ENCODE assay signal across 29 cellular contexts in genomic region chr4:174686826-174687225, GRCh38.
A peak's percentile ranks its signal among the peaks of the same experiment; 100 is the strongest.
DNase-seq lines count a peak whose midpoint lies in the region; ATAC-seq, FAIRE-seq and TF ChIP-seq lines count a peak whose summit lies in the region.
"Had no signal": no experiment of that assay in that cellular context is flagged by ENCODE, and none has a peak within 500 bp of the region (broad histone marks: within the 10 kb centered on the region; RNA-seq: fewer than 3 reads in every experiment).

No MANE protein-coding gene starts in this region.

- no peak for FAIRE-seq in K562 (lab: Jason Lieb, UNC)
- FAIRE-seq: A204.1, GM12878, GM12892, GM18507 had no signal

- TF ChIP-seq EP300 in K562 (IDR thresholded peaks at IDR 0.05; ENCODE audit: low read length): no peak

- no peak for TF ChIP-seq CTCF in K562 (IDR thresholded peaks at IDR 0.05 in 2 of 3, conservative IDR thresholded peaks at IDR 0.05 in 1 of 3; ENCODE audit: insufficient read depth in 2 of 3, low read depth in 1 of 3, low read length in 3 of 3)
- no peak for TF ChIP-seq CTCF in choroid plexus epithelial cell (conservative IDR thresholded peaks at IDR 0.05; ENCODE audit: low read depth, low read length)
- TF ChIP-seq CTCF in Peyer's patch (IDR thresholded peaks at IDR 0.05): no peak

- TF ChIP-seq POLR2A in K562 (conservative IDR thresholded peaks at IDR 0.05) (no peak), Peyer's patch (IDR thresholded peaks at IDR 0.05) (no peak)

- H3K4me3 Mint-ChIP-seq in activated CD8-positive, alpha-beta T cell treated with anti-CD3 and anti-CD28 coated beads, Interleukin-2, amount 10 ng/mL, durations not matched to agents 7 days and 5 days: no peak overlapping the region
- H3K4me3 Mint-ChIP-seq: CD14-positive monocyte; CD4-positive, alpha-beta memory T cell; CD4-positive, CD25-positive, alpha-beta regulatory T cell; CD8-positive, alpha-beta memory T cell had no signal

- TF ChIP-seq RAD21 in K562 (CRISPR knock-in tag; conservative IDR thresholded peaks at IDR 0.05 in 1 of 2, IDR thresholded peaks at IDR 0.05 in 1 of 2): no peak

- intact Hi-C loops in K562 (cut with micrococcal nuclease): no loop called here

- no peak overlapping the region for H3K9ac ChIP-seq in K562 (ENCODE audit: insufficient read depth in 1 of 2, low read depth in 2 of 2, low read length in 2 of 2)
- H3K9ac ChIP-seq: BLaER1 had no signal

- peaks cover 11% of the 10 kb centered on the region for H3K9me3 ChIP-seq in K562 (replicated peaks; ENCODE audit: control insufficient read depth, insufficient read depth, low read depth, low read length)
- no peaks in the 10 kb centered on the region for H3K9me3 ChIP-seq in Peyer's patch

- H3K4me1 Mint-ChIP-seq in activated CD8-positive, alpha-beta T cell treated with anti-CD3 and anti-CD28 coated beads, Interleukin-2, amount 10 ng/mL, durations not matched to agents 7 days and 5 days (ENCODE audit: low read depth): no peaks in the 10 kb centered on the region
- H3K4me1 Mint-ChIP-seq: CD14-positive monocyte; CD4-positive, alpha-beta memory T cell; CD4-positive, CD25-positive, alpha-beta regulatory T cell; CD8-positive, alpha-beta memory T cell had no signal

- H3K4me2 ChIP-seq in K562 (ENCODE audit: insufficient read depth, low read length): no peak overlapping the region
- H3K4me2 ChIP-seq: BLaER1 had no signal

- no peaks in the 10 kb centered on the region; the same call in 2 of the 3 replicates for H3K36me3 ChIP-seq in K562 (ENCODE audit: control insufficient read depth, insufficient read depth, low read length)
- no peaks in the 10 kb centered on the region for H3K36me3 ChIP-seq in Peyer's patch
- H3K36me3 ChIP-seq: BE2C, BLaER1 had no signal

- H3K27me3 Mint-ChIP-seq in activated CD8-positive, alpha-beta T cell treated with anti-CD3 and anti-CD28 coated beads, Interleukin-2, amount 10 ng/mL, durations not matched to agents 7 days and 5 days (ENCODE audit: low read depth): no peaks in the 10 kb centered on the region
- H3K27me3 Mint-ChIP-seq: CD4-positive, alpha-beta memory T cell; CD4-positive, CD25-positive, alpha-beta regulatory T cell; CD8-positive, alpha-beta memory T cell had no signal

- POLR2A ChIA-PET in K562 (lab: Yijun Ruan, JAX): interaction anchor here (0.7 kb wide), 1 partner anchor 559 kb away, joined by 3 read pairs; no protein-coding TSS in a partner anchor
- POLR2A ChIA-PET in activated CD8-positive, alpha-beta T cell treated with anti-CD3 and anti-CD28 coated beads, Interleukin-2, amount 10 ng/mL, durations not matched to agents 7 days and 5 days (lab: Charles Lee): no interaction called here

- ATAC-seq in K562 (no peak), HG03280 (IDR thresholded peaks at IDR 0.05; ENCODE audit: unreplicated experiment) (no peak)
- ATAC-seq in activated CD8-positive, alpha-beta T cell treated with anti-CD3 and anti-CD28 coated beads, Interleukin-2, amount 10 ng/mL, durations not matched to agents 7 days and 5 days: no peak
- ATAC-seq: GM12878 had no signal

- CTCF ChIA-PET in K562 (lab: Yijun Ruan, JAX; ENCODE audit: low intra/inter-chr PET ratio): no interaction called here
- CTCF ChIA-PET in activated CD8-positive, alpha-beta T cell treated with anti-CD3 and anti-CD28 coated beads, Interleukin-2, amount 10 ng/mL, durations not matched to agents 7 days and 5 days (lab: Charles Lee): no interaction called here

- H3K27me3 ChIP-seq in K562 (ENCODE audit: control insufficient read depth in 2 of 2, insufficient read depth in 2 of 2, low read length in 2 of 2): no peaks in the 10 kb centered on the region
- H3K27me3 ChIP-seq in Peyer's patch: no peaks in the 10 kb centered on the region
- H3K27me3 ChIP-seq: BLaER1 had no signal

- H3K9me3 Mint-ChIP-seq in activated CD8-positive, alpha-beta T cell treated with anti-CD3 and anti-CD28 coated beads, Interleukin-2, amount 10 ng/mL, durations not matched to agents 7 days and 5 days (ENCODE audit: insufficient read depth): peaks cover 5% of the 10 kb centered on the region

- no peak overlapping the region for H3K4me3 ChIP-seq in K562
- H3K4me3 ChIP-seq in choroid plexus epithelial cell (ENCODE audit: low read depth, low read length): no peak overlapping the region
- H3K4me3 ChIP-seq in Peyer's patch: no peak overlapping the region
- H3K4me3 ChIP-seq: BLaER1, GM12878 had no signal

- H2AFZ ChIP-seq in K562 (ENCODE audit: low read depth, low read length): peak overlapping the region; percentile 85

- H3K9me1 ChIP-seq in K562 (ENCODE audit: control insufficient read depth, insufficient read depth, low read length): no peaks in the 10 kb centered on the region

- DNase-seq in K562 (ENCODE audit: extremely low read depth in 1 of 4, low spot score in 3 of 4): no peak
- peak; percentile 67 for DNase-seq in choroid plexus epithelial cell (ENCODE audit: low read depth)
- peak; percentile 29 for DNase-seq in fibroblast of peridontal ligament (ENCODE audit: extremely low read depth)
- DNase-seq in smooth muscle cell of the brain vasculature (ENCODE audit: low read depth, low spot score): peak; percentile 57
- DNase-seq in Peyer's patch: no peak
- DNase-seq in activated CD8-positive, alpha-beta T cell treated with anti-CD3 and anti-CD28 coated beads, Interleukin-2, amount 10 ng/mL, durations not matched to agents 7 days and 5 days: no peak
- DNase-seq in SKM-1 treated with dmso at 0.1 percent for 144 hours (lab: John Stamatoyannopoulos, UW; ENCODE audit: unreplicated experiment): no peak
- DNase-seq: 8988T; ACHN; BE2C; C1 segment of cervical spinal cord; CD4-positive, alpha-beta memory T cell; CD4-positive, CD25-positive, alpha-beta regulatory T cell; CD8-positive, alpha-beta memory T cell; COR-L47; DMS 273 treated with DMSO at 0.1 percent for 48 hours; DMS153; DMS53; DMS79; DND-41; EL; GDM1 had no signal

- no peaks in the 10 kb centered on the region for H4K20me1 ChIP-seq in K562 (replicated peaks; ENCODE audit: control insufficient read depth, insufficient read depth, low read length)
- H4K20me1 ChIP-seq: BLaER1 had no signal

- BruUV-seq in K562 (replicated peaks; lab: Mats Ljungman, UMichigan): no TSS peak

- in situ Hi-C loops in K562 (cut with MboI): no loop called here

- no peaks in the 10 kb centered on the region for H3K79me2 ChIP-seq in K562 (ENCODE audit: control insufficient read depth, insufficient read depth, low read length)

- peaks cover 0 to 12% of the 10 kb centered on the region in 2 experiments; a peak in 2 of 5 replicates for H3K4me1 ChIP-seq in K562 (replicated peaks in 1 of 2; ENCODE audit: control insufficient read depth in 2 of 2, insufficient read depth in 2 of 2, low read length in 2 of 2)
- H3K4me1 ChIP-seq in Peyer's patch: no peaks in the 10 kb centered on the region
- H3K4me1 ChIP-seq: BE2C, BLaER1 had no signal

- H3K27ac Mint-ChIP-seq in activated CD8-positive, alpha-beta T cell treated with anti-CD3 and anti-CD28 coated beads, Interleukin-2, amount 10 ng/mL, durations not matched to agents 7 days and 5 days: no peak overlapping the region
- H3K27ac Mint-ChIP-seq: CD14-positive monocyte; CD4-positive, alpha-beta memory T cell; CD4-positive, CD25-positive, alpha-beta regulatory T cell; CD8-positive, alpha-beta memory T cell had no signal

- H3K27ac ChIP-seq in K562 (ENCODE audit: extremely low read depth, low read depth, low read length): no peak overlapping the region
- H3K27ac ChIP-seq in Peyer's patch: no peak overlapping the region
- H3K27ac ChIP-seq: BLaER1 had no signal

- no peaks in the 10 kb centered on the region for H3K36me3 Mint-ChIP-seq in activated CD8-positive, alpha-beta T cell treated with anti-CD3 and anti-CD28 coated beads, Interleukin-2, amount 10 ng/mL, durations not matched to agents 7 days and 5 days (ENCODE audit: low read depth)
- H3K36me3 Mint-ChIP-seq: CD14-positive monocyte; CD4-positive, alpha-beta memory T cell; CD4-positive, CD25-positive, alpha-beta regulatory T cell had no signal

TF ChIP-seq in K562, 482 proteins besides CTCF, POLR2A, EP300 and RAD21 (continues in another document):
- TF ChIP-seq TFE3 (CRISPR knock-in tag; IDR thresholded peaks at IDR 0.05) (no peak), SMARCA5 (IDR thresholded peaks at IDR 0.05) (no peak), CHCHD3 (CRISPR knock-in tag; IDR thresholded peaks at IDR 0.05) (no peak), PATZ1 (CRISPR knock-in tag; IDR thresholded peaks at IDR 0.05; ENCODE audit: borderline replicate concordance) (no peak), ZNF586 (CRISPR knock-in tag; conservative IDR thresholded peaks at IDR 0.05) (no peak), HNRNPLL (IDR thresholded peaks at IDR 0.05; ENCODE audit: low read depth, low read length, poor library complexity, severe bottlenecking) (no peak), MCM3 (IDR thresholded peaks at IDR 0.05) (no peak), GATAD2A (IDR thresholded peaks at IDR 0.05) (no peak), CHD2 (IDR thresholded peaks at IDR 0.05; ENCODE audit: low read depth, low read length) (no peak), ZNF695 (CRISPR knock-in tag; IDR thresholded peaks at IDR 0.05) (no peak)

Comparison
In these comparisons a context has a peak if more than half of its experiments do, and no peak if none do; other contexts are left out.
1. DNase-seq: peak in choroid plexus epithelial cell (single experiment), fibroblast of peridontal ligament (single experiment) and smooth muscle cell of the brain vasculature (single experiment); none in K562 (0 of 4), Peyer's patch (0 of 3), activated CD8-positive, alpha-beta T cell treated with anti-CD3 and anti-CD28 coated beads, Interleukin-2, amount 10 ng/mL, durations not matched to agents 7 days and 5 days (single experiment) and SKM-1 treated with dmso at 0.1 percent for 144 hours (single experiment).